Comparison of ENCODE assay signal across 28 cellular contexts in genomic region chr5:81609810-81610375, GRCh38.
"Had no signal": no experiment of that assay in that cellular context is flagged by ENCODE, and none has a peak within 500 bp of the region (broad histone marks: within the 10 kb centered on the region; RNA-seq: fewer than 3 reads in every experiment).

No MANE protein-coding gene starts in this region.

- H3K27ac Mint-ChIP-seq: dendritic cell treated with granulocyte-macrophage colony-stimulating factor and Interleukin-4, amounts not matched to agents 40 ng/mL and 50 ng/mL, for 4 days; endodermal cell; memory B cell; mesothelial cell of epicardium; nephron progenitor cell; stimulated activated memory B cell treated with anti-CD40 and anti-IgM and Interleukin-4, amounts not matched to agents 10 μg/mL and 1 μg/mL and 100 μg/mL, for 72 hours had no signal

- H3K4me1 ChIP-seq: colonic mucosa, esophagus muscularis mucosa, foreskin keratinocyte, lower lobe of right lung, prostate gland, sigmoid colon, testis, tibial artery, upper lobe of left lung had no signal

- H3K9me3 ChIP-seq: colonic mucosa, lower lobe of right lung, prostate gland, testis, tibial artery had no signal

- H3K4me3 ChIP-seq: colonic mucosa, esophagus muscularis mucosa, lower lobe of right lung, prostate gland, sigmoid colon, testis, tibial artery, upper lobe of left lung had no signal

- ATAC-seq: foreskin keratinocyte; left ventricle myocardium superior; lower lobe of right lung; naive thymus-derived CD4-positive, alpha-beta T cell; right cardiac atrium; stimulated activated memory B cell treated with anti-CD40 and anti-IgM and Interleukin-4, amounts not matched to agents 10 μg/mL and 1 μg/mL and 100 μg/mL, for 72 hours; stimulated activated naive CD8-positive, alpha-beta T cell treated with anti-CD3 and anti-CD28 coated beads, Interleukin-15, Interleukin-2, amounts not matched to agents 100 U/mL and 50 U/mL, for 24 hours had no signal

- H3K4me1 Mint-ChIP-seq: stimulated activated memory B cell treated with anti-CD40 and anti-IgM and Interleukin-4, amounts not matched to agents 10 μg/mL and 1 μg/mL and 100 μg/mL, for 72 hours had no signal

- H3K36me3 ChIP-seq: colonic mucosa, lower lobe of right lung, prostate gland had no signal

- FAIRE-seq: keratinocyte, urothelium cell line had no signal

- H3K27ac ChIP-seq: colonic mucosa, epithelial cell of prostate, esophagus muscularis mucosa, foreskin keratinocyte, lower lobe of right lung, prostate gland, sigmoid colon, testis, tibial artery, upper lobe of left lung had no signal

- H3K27me3 ChIP-seq: colonic mucosa, esophagus muscularis mucosa, foreskin keratinocyte, sigmoid colon, testis, tibial artery, upper lobe of left lung had no signal

- DNase-seq: colonic mucosa; effector CD8-positive, alpha-beta T cell; endodermal cell; hypothalamus; left ventricle myocardium superior; lower lobe of right lung; naive thymus-derived CD4-positive, alpha-beta T cell; nephron progenitor cell; nucleus accumbens; right cardiac atrium; sigmoid colon; stimulated activated CD4-positive, alpha-beta T cell treated with anti-CD3 and anti-CD28 coated beads, Interleukin-2, amount 100 ng/mL, for 24 hours; stimulated activated CD4-positive, alpha-beta T cell treated with anti-CD3 and anti-CD28 coated beads, Interleukin-4, amount 100 ng/mL, for 24 hours; stimulated activated naive CD8-positive, alpha-beta T cell treated with anti-CD3 and anti-CD28 coated beads, Interleukin-15, Interleukin-2, amounts not matched to agents 100 U/mL and 50 U/mL, for 24 hours; substantia nigra; testis; tibial artery had no signal

- H3K4me3 Mint-ChIP-seq: dendritic cell treated with granulocyte-macrophage colony-stimulating factor and Interleukin-4, amounts not matched to agents 40 ng/mL and 50 ng/mL, for 4 days; endodermal cell; memory B cell; mesothelial cell of epicardium; nephron progenitor cell; stimulated activated memory B cell treated with anti-CD40 and anti-IgM and Interleukin-4, amounts not matched to agents 10 μg/mL and 1 μg/mL and 100 μg/mL, for 72 hours had no signal

- H3K27me3 Mint-ChIP-seq: dendritic cell treated with granulocyte-macrophage colony-stimulating factor and Interleukin-4, amounts not matched to agents 40 ng/mL and 50 ng/mL, for 4 days; memory B cell; naive thymus-derived CD4-positive, alpha-beta T cell; stimulated activated memory B cell treated with anti-CD40 and anti-IgM and Interleukin-4, amounts not matched to agents 10 μg/mL and 1 μg/mL and 100 μg/mL, for 72 hours had no signal
